Comparison of ENCODE assay signal across 19 cellular contexts in the genomic region with DNA sequence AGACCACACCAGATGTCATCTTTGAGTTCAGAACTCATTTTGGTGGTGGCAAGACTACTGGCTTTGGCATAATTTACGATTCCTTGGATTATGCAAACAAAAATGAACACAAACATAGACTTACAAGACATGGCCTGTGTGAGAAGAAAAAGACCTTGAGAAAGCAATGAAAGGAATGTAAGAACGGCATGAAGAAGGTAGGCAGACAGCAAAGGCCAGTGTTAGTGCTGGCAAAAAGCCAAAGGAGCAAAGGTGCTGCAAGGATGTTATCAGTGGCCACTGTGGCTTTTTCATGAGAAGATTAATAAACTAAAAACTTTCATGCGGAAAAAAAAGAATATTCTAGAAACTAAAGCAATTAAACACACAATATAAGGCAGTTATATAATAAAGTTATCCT. TPM values are rescaled to one million over a fixed set of nuclear protein-coding genes. Genes with fewer than 3 reads are reported as not detected.
DNase-seq lines count a peak whose midpoint lies in the region; ATAC-seq, FAIRE-seq and TF ChIP-seq lines count a peak whose summit lies in the region.
"Had no signal": no experiment of that assay in that cellular context is flagged by ENCODE, and none has a peak within 500 bp of the region (broad histone marks: within the 10 kb centered on the region; RNA-seq: fewer than 3 reads in every experiment).

No MANE protein-coding gene starts in this region.

- no peak for DNase-seq in HepG2 (ENCODE audit: low spot score)
- DNase-seq in right lobe of liver, result no peak
- peak; percentile 79 for DNase-seq in amniotic epithelial cell (ENCODE audit: low read depth)
- DNase-seq in iris pigment epithelial cell (ENCODE audit: low read depth), result peak; percentile 34
- no peak for DNase-seq in progenitor cell of endocrine pancreas (ENCODE audit: low spot score, unreplicated experiment)
- no peak for DNase-seq in NCI-H526 treated with DMSO at 0.1 percent for 48 hours (lab: John Stamatoyannopoulos, UW)
- DNase-seq in NK-92 (lab: John Stamatoyannopoulos, UW; ENCODE audit: unreplicated experiment), result no peak
- DNase-seq: 8988T; AML-193; CD8-positive, alpha-beta memory T cell; DMS53; GF-D8; GOT3; H9 had no signal

- no peak overlapping the region for H3K9ac ChIP-seq in HepG2 (ENCODE audit: insufficient read depth, low read depth, low read length)
- H3K9ac ChIP-seq: BLaER1 had no signal

- no peak overlapping the region for H2AFZ ChIP-seq in HepG2 (ENCODE audit: low read length)

- in situ Hi-C loops in HepG2 (cut with HindIII; ENCODE audit: extremely low pct_ligation_motif_present, low pct_unique_long_range_greater_than_20kb), result no loop called here

- TF ChIP-seq EP300 in HepG2 (IDR thresholded peaks at IDR 0.05; ENCODE audit: low read depth in 2 of 2, low read length in 2 of 2) (no peak), HepG2 (CRISPR knock-in tag; IDR thresholded peaks at IDR 0.05; ENCODE audit: borderline replicate concordance) (no peak)

- H3K36me3 Mint-ChIP-seq in progenitor cell of endocrine pancreas (ENCODE audit: insufficient read depth), result peaks cover 28% of the 10 kb centered on the region
- peaks cover 82% of the 10 kb centered on the region for H3K36me3 Mint-ChIP-seq in stimulated activated memory B cell treated with anti-CD40 and anti-IgM and Interleukin-4, amounts not matched to agents 10 μg/mL and 1 μg/mL and 100 μg/mL, for 72 hours

- H3K9me3 ChIP-seq in HepG2 (ENCODE audit: low read length) (no peaks in the 10 kb centered on the region), right lobe of liver (no peaks in the 10 kb centered on the region)
- H3K9me3 ChIP-seq: BLaER1, Caco-2 had no signal

- 75% methylated on average over 3 of the region's 3 CpGs for WGBS in HepG2 (ENCODE audit: low lambda C conversion rate)
- WGBS in right lobe of liver (ENCODE audit: insufficient coverage, low coverage, low lambda C conversion rate, missing lambda C conversion rate), result 54% methylated on average over 3 of the region's 3 CpGs

- no peak for TF ChIP-seq POLR2A in HepG2 (IDR thresholded peaks at IDR 0.05; ENCODE audit: insufficient read depth in 1 of 2, low read depth in 2 of 2, low read length in 2 of 2)
- no peak for TF ChIP-seq POLR2A in right lobe of liver (IDR thresholded peaks at IDR 0.05)

- peak; percentile 32 for FAIRE-seq in HepG2 (lab: Jason Lieb, UNC)
- FAIRE-seq: GM19239, HTR-8/SVneo had no signal

- no peak for TF ChIP-seq RAD21 in HepG2 (CRISPR knock-in tag; IDR thresholded peaks at IDR 0.05)

- H3K4me2 ChIP-seq in HepG2 (ENCODE audit: low read depth, low read length), result no peak overlapping the region
- H3K4me2 ChIP-seq: BLaER1 had no signal

- no peak overlapping the region for H3K27ac ChIP-seq in HepG2 (ENCODE audit: extremely low read length, insufficient read depth, low read length)
- no peak overlapping the region for H3K27ac ChIP-seq in right lobe of liver
- H3K27ac ChIP-seq: BLaER1 had no signal

- BruUV-seq in HepG2 (replicated peaks; lab: Mats Ljungman, UMichigan), result no TSS peak

- intact Hi-C loops in HepG2 (cut with micrococcal nuclease; ENCODE audit: unreplicated experiment), result no loop called here
- intact Hi-C loops in right lobe of liver (cut with DNase I), result no loop called here

- no peak overlapping the region for H3K4me3 Mint-ChIP-seq in progenitor cell of endocrine pancreas (ENCODE audit: low read depth)
- H3K4me3 Mint-ChIP-seq in stimulated activated memory B cell treated with anti-CD40 and anti-IgM and Interleukin-4, amounts not matched to agents 10 μg/mL and 1 μg/mL and 100 μg/mL, for 72 hours, result no peak overlapping the region
- H3K4me3 Mint-ChIP-seq: CD8-positive, alpha-beta memory T cell; H9 had no signal

- no peaks in the 10 kb centered on the region for H3K4me1 Mint-ChIP-seq in progenitor cell of endocrine pancreas (ENCODE audit: low read depth)
- peaks cover 11% of the 10 kb centered on the region for H3K4me1 Mint-ChIP-seq in stimulated activated memory B cell treated with anti-CD40 and anti-IgM and Interleukin-4, amounts not matched to agents 10 μg/mL and 1 μg/mL and 100 μg/mL, for 72 hours
- H3K4me1 Mint-ChIP-seq: H9 had no signal

- no peak overlapping the region for H3K4me3 ChIP-seq in HepG2 (replicated peaks in 1 of 3; ENCODE audit: insufficient read depth in 1 of 3, low read depth in 2 of 3, low read length in 3 of 3)
- no peak overlapping the region for H3K4me3 ChIP-seq in right lobe of liver
- H3K4me3 ChIP-seq: BLaER1 had no signal

- peaks cover 11% of the 10 kb centered on the region for H3K4me1 ChIP-seq in HepG2 (ENCODE audit: insufficient read depth, low read length)
- H3K4me1 ChIP-seq in right lobe of liver, result no peaks in the 10 kb centered on the region
- H3K4me1 ChIP-seq: Caco-2 had no signal

- no peak for ATAC-seq in HepG2
- no peak for ATAC-seq in right lobe of liver
- ATAC-seq in stimulated activated memory B cell treated with anti-CD40 and anti-IgM and Interleukin-4, amounts not matched to agents 10 μg/mL and 1 μg/mL and 100 μg/mL, for 72 hours, result no peak

- POLR2A ChIA-PET in HepG2 (lab: Yijun Ruan, JAX), result no interaction called here

- H3K9me3 Mint-ChIP-seq in progenitor cell of endocrine pancreas (ENCODE audit: low read depth), result no peaks in the 10 kb centered on the region
- no peaks in the 10 kb centered on the region for H3K9me3 Mint-ChIP-seq in stimulated activated memory B cell treated with anti-CD40 and anti-IgM and Interleukin-4, amounts not matched to agents 10 μg/mL and 1 μg/mL and 100 μg/mL, for 72 hours
- H3K9me3 Mint-ChIP-seq: CD8-positive, alpha-beta memory T cell; H9 had no signal

- TF ChIP-seq CTCF in HepG2 (CRISPR knock-in tag; IDR thresholded peaks at IDR 0.05) (no peak), right lobe of liver (IDR thresholded peaks at IDR 0.05) (no peak), progenitor cell of endocrine pancreas (IDR thresholded peaks at IDR 0.05; ENCODE audit: unreplicated experiment) (no peak)

- CTCF ChIA-PET in HepG2 (lab: Yijun Ruan, JAX; ENCODE audit: low intra/inter-chr PET ratio, low total read pairs), result no interaction called here

- no peaks in the 10 kb centered on the region; the same call in 1 of the 2 replicates for H4K20me1 ChIP-seq in HepG2 (ENCODE audit: insufficient read depth, low read length)
- H4K20me1 ChIP-seq: BLaER1 had no signal

- peak overlapping the region; percentile 35 for H3K27ac Mint-ChIP-seq in progenitor cell of endocrine pancreas
- H3K27ac Mint-ChIP-seq in stimulated activated memory B cell treated with anti-CD40 and anti-IgM and Interleukin-4, amounts not matched to agents 10 μg/mL and 1 μg/mL and 100 μg/mL, for 72 hours, result no peak overlapping the region
- H3K27ac Mint-ChIP-seq: CD8-positive, alpha-beta memory T cell; H9 had no signal

- no peaks in the 10 kb centered on the region for H3K79me2 ChIP-seq in HepG2 (ENCODE audit: insufficient read depth, low read length)

- H3K27me3 Mint-ChIP-seq in progenitor cell of endocrine pancreas, result no peaks in the 10 kb centered on the region
- no peaks in the 10 kb centered on the region for H3K27me3 Mint-ChIP-seq in stimulated activated memory B cell treated with anti-CD40 and anti-IgM and Interleukin-4, amounts not matched to agents 10 μg/mL and 1 μg/mL and 100 μg/mL, for 72 hours
- H3K27me3 Mint-ChIP-seq: CD8-positive, alpha-beta memory T cell had no signal

- H3K36me3 ChIP-seq in HepG2 (replicated peaks in 1 of 2; ENCODE audit: control insufficient read depth in 1 of 2, insufficient read depth in 2 of 2, low read length in 2 of 2), result peaks cover 2 to 10% of the 10 kb centered on the region in 2 experiments; a peak in 2 of 5 replicates
- peaks cover 0 to 13% (median 1%) of the 10 kb centered on the region in 4 donors for H3K36me3 ChIP-seq in right lobe of liver

- H3K27me3 ChIP-seq in HepG2 (ENCODE audit: control insufficient read depth in 1 of 2, insufficient read depth in 2 of 2, low read length in 2 of 2) (no peaks in the 10 kb centered on the region), right lobe of liver (no peaks in the 10 kb centered on the region)
- H3K27me3 ChIP-seq: BLaER1 had no signal

RNA-seq across cellular contexts. Expression of gene AAGAB, which starts 21.9 kb away (rescaled TPM):
- total RNA-seq in HepG2 (2016; rRNA removed; fragmentation: Illumina TruSeq; extraction: Trizol) (34.9 and 52.3 TPM in 2 replicates), right lobe of liver (10 to 100 TPM; 11.0 to 15.6 (median 13.6) TPM), progenitor cell of endocrine pancreas (60.5 and 60.6 TPM in 2 replicates)
- 53.2 and 54.6 TPM in 2 replicates for total RNA-seq in HepG2 (2016; cell fraction: cytosol; rRNA removed; fragmentation: Illumina TruSeq; extraction: Trizol; ENCODE audit: low read depth)
- total RNA-seq in HepG2 (2016; cell fraction: insoluble cytoplasmic fraction; rRNA removed; fragmentation: Illumina TruSeq; extraction: Trizol), result 33.7 and 51.5 TPM in 2 replicates
- 19.1 and 20.8 TPM in 2 replicates for total RNA-seq in HepG2 (2016; cell fraction: membrane; rRNA removed; fragmentation: Illumina TruSeq; extraction: Trizol)
- total RNA-seq in HepG2 (2016; cell fraction: nucleus; rRNA removed; fragmentation: Illumina TruSeq; extraction: Trizol), result 15.3 and 18.5 TPM in 2 replicates
- 8.0 and 10.1 TPM in 2 replicates for polyA plus RNA-seq in HepG2 (2011; rRNA removed)
- 7.5 and 8.8 TPM in 2 replicates for polyA plus RNA-seq in HepG2 (2011; cell fraction: cytosol; rRNA removed)
- 3.8 TPM in 2 replicates for polyA plus RNA-seq in HepG2 (2011; cell fraction: nucleus; rRNA removed)
- 8.7 and 8.9 TPM in 2 replicates for polyA plus RNA-seq in HepG2 (2012)
- 4.6 and 5.1 TPM in 2 replicates for polyA plus RNA-seq in HepG2 (2016; cell fraction: cytosol; fragmentation: Illumina TruSeq; extraction: Trizol; ENCODE audit: low read depth)
- polyA plus RNA-seq in HepG2 (2016; cell fraction: insoluble cytoplasmic fraction; fragmentation: Illumina TruSeq; extraction: Trizol; ENCODE audit: low read depth), result 45.2 and 49.6 TPM in 2 replicates
- 11.6 and 13.1 TPM in 2 replicates for polyA plus RNA-seq in HepG2 (2016; cell fraction: membrane; fragmentation: Illumina TruSeq; extraction: Trizol; ENCODE audit: low read depth)
- 17.4 and 18.4 TPM in 2 replicates for polyA plus RNA-seq in HepG2 (2016; cell fraction: nucleus; fragmentation: Illumina TruSeq; extraction: Trizol; ENCODE audit: insufficient read depth, low read depth)
- polyA minus RNA-seq in HepG2 (2011; rRNA and poly(A)+ RNA removed; ENCODE audit: low replicate concordance), result 12.5 and 110 TPM in 2 replicates
- polyA minus RNA-seq in HepG2 (2011; cell fraction: cytosol; rRNA and poly(A)+ RNA removed), result 10.6 and 10.7 TPM in 2 replicates
- 12.4 and 14.3 TPM in 2 replicates for polyA minus RNA-seq in HepG2 (2011; cell fraction: nucleus; rRNA and poly(A)+ RNA removed)

RNA-seq across cellular contexts. Expression of gene IQCH, which starts 22.0 kb away (rescaled TPM):
- total RNA-seq in HepG2 (2016; rRNA removed; fragmentation: Illumina TruSeq; extraction: Trizol) (0.48 and 0.55 TPM in 2 replicates), right lobe of liver (1 to 10 TPM in 5 of 6 experiments, under 1 TPM in 1; 0.91 to 2.3 (median 1.4) TPM), progenitor cell of endocrine pancreas (5.2 TPM in 2 replicates)
- total RNA-seq in HepG2 (2016; cell fraction: cytosol; rRNA removed; fragmentation: Illumina TruSeq; extraction: Trizol; ENCODE audit: low read depth), result 0.18 and 0.30 TPM in 2 replicates
- 0.31 and 0.39 TPM in 2 replicates for total RNA-seq in HepG2 (2016; cell fraction: insoluble cytoplasmic fraction; rRNA removed; fragmentation: Illumina TruSeq; extraction: Trizol)
- total RNA-seq in HepG2 (2016; cell fraction: membrane; rRNA removed; fragmentation: Illumina TruSeq; extraction: Trizol), result 0.46 and 0.90 TPM in 2 replicates
- total RNA-seq in HepG2 (2016; cell fraction: nucleus; rRNA removed; fragmentation: Illumina TruSeq; extraction: Trizol), result 0.66 TPM in 1 of 2 replicates, not detected in the other
- polyA plus RNA-seq in HepG2 (2011; rRNA removed), result 0.08 and 0.16 TPM in 2 replicates
- 0.04 and 0.12 TPM in 2 replicates for polyA plus RNA-seq in HepG2 (2011; cell fraction: cytosol; rRNA removed)
- polyA plus RNA-seq in HepG2 (2011; cell fraction: nucleus; rRNA removed), result 0.13 TPM in 1 of 2 replicates, not detected in the other
- polyA plus RNA-seq in HepG2 (2012), result 0.08 and 0.25 TPM in 2 replicates
- polyA plus RNA-seq in HepG2 (2016; cell fraction: cytosol; fragmentation: Illumina TruSeq; extraction: Trizol; ENCODE audit: low read depth), result 0.52 TPM in 1 of 2 replicates, not detected in the other
- 0.19 and 0.58 TPM in 2 replicates for polyA plus RNA-seq in HepG2 (2016; cell fraction: insoluble cytoplasmic fraction; fragmentation: Illumina TruSeq; extraction: Trizol; ENCODE audit: low read depth)
- polyA plus RNA-seq in HepG2 (2016; cell fraction: membrane; fragmentation: Illumina TruSeq; extraction: Trizol; ENCODE audit: low read depth), result 0.31 and 0.40 TPM in 2 replicates
- polyA plus RNA-seq in HepG2 (2016; cell fraction: nucleus; fragmentation: Illumina TruSeq; extraction: Trizol; ENCODE audit: insufficient read depth, low read depth), result not detected in 2 replicates
- polyA minus RNA-seq in HepG2 (2011; rRNA and poly(A)+ RNA removed; ENCODE audit: low replicate concordance), result 7.7 TPM in 1 of 2 replicates, not detected in the other
- polyA minus RNA-seq in HepG2 (2011; cell fraction: cytosol; rRNA and poly(A)+ RNA removed), result not detected in 2 replicates
- polyA minus RNA-seq in HepG2 (2011; cell fraction: nucleus; rRNA and poly(A)+ RNA removed), result 0.50 and 0.52 TPM in 2 replicates

Comparison
In these comparisons a context has a peak if more than half of its experiments do, and no peak if none do; other contexts are left out.
1. DNase-seq: peak in amniotic epithelial cell (single experiment) and iris pigment epithelial cell (single experiment); none in HepG2 (single experiment), right lobe of liver (0 of 3), progenitor cell of endocrine pancreas (single experiment), NCI-H526 treated with DMSO at 0.1 percent for 48 hours (single experiment) and NK-92 (single experiment).